Comparison of ENCODE assay signal across 8 cellular contexts in the genomic region with DNA sequence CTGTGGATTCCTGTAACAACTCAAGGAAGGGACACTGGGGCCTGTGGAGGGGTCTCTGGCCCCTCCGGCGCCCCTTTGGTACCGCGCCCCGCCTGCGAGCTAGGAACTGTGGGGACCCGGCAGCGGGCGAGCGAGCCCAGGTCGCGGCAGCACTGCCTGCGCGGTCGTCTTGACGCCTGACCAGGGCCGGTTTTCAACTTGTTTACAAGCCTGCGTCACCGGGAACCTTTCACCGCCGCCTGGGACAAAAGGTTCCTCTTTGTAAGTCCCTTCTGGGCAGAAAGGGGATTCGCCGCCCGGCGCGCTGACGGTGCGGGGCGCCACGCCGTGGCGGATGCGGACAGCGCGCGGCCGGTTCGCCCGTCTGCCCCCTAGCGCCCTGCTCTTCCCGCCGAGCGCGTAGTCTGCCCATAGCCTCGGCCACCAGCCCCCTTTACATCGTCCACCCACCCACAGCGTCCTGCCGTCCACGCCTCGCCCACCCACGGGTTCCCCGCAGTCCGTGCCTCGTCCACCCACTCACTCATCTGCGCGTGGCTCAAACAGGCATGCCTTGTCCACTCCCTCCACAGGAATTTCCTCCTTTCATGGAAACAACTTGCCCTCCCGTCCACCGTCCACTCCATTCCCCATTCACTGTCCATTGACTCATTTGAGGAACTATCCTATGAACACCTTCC. TPM values are rescaled to one million over a fixed set of nuclear protein-coding genes. Genes with fewer than 3 reads are reported as not detected.
DNase-seq lines count a peak whose midpoint lies in the region; ATAC-seq and TF ChIP-seq lines count a peak whose summit lies in the region.

No MANE protein-coding gene starts in this region.

- H3K9me3 Mint-ChIP-seq in activated CD4-positive, alpha-beta T cell treated with anti-CD3 and anti-CD28 coated beads for 36 hours (ENCODE audit: low read depth): no peaks in the 10 kb centered on the region
- H3K9me3 Mint-ChIP-seq in activated naive CD4-positive, alpha-beta T cell treated with anti-CD3 and anti-CD28 coated beads, Interleukin-2, amount 10 ng/mL, durations not matched to agents 7 days and 5 days: no peaks in the 10 kb centered on the region
- no peaks in the 10 kb centered on the region for H3K9me3 Mint-ChIP-seq in neural crest cell

- TF ChIP-seq CTCF in neural crest cell (conservative IDR thresholded peaks at IDR 0.05) (peak; percentile 91), tibial artery (IDR thresholded peaks at IDR 0.05) (peak; percentile 98 to 99)

- no peaks in the 10 kb centered on the region for H3K9me3 ChIP-seq in tibial artery

- H3K4me3 Mint-ChIP-seq in activated CD4-positive, alpha-beta T cell treated with anti-CD3 and anti-CD28 coated beads for 36 hours: no peak overlapping the region
- H3K4me3 Mint-ChIP-seq in activated naive CD4-positive, alpha-beta T cell treated with anti-CD3 and anti-CD28 coated beads, Interleukin-2, amount 10 ng/mL, durations not matched to agents 7 days and 5 days: no peak overlapping the region
- H3K4me3 Mint-ChIP-seq in neural crest cell: peak overlapping the region; percentile 31

- peak; percentile 71 for DNase-seq in activated CD4-positive, alpha-beta T cell treated with anti-CD3 and anti-CD28 coated beads for 36 hours
- no peak for DNase-seq in activated CD4-positive, alpha-beta T cell treated with anti-CD3 and anti-CD28 coated beads for 1 hour
- DNase-seq in NOMO-1 (lab: John Stamatoyannopoulos, UW; ENCODE audit: unreplicated experiment in 2 of 2) (peak; percentile 90), germinal center (ENCODE audit: low spot score) (peak; percentile 73), neural crest cell (ENCODE audit: low read depth, low spot score) (peak; percentile 77), tibial artery (peak; percentile 96 to 98)
- DNase-seq in activated naive CD4-positive, alpha-beta T cell treated with anti-CD3 and anti-CD28 coated beads, Interleukin-2, amount 10 ng/mL, durations not matched to agents 7 days and 5 days: peak; percentile 50

- peaks cover 52% of the 10 kb centered on the region for H3K27me3 Mint-ChIP-seq in activated CD4-positive, alpha-beta T cell treated with anti-CD3 and anti-CD28 coated beads for 36 hours
- H3K27me3 Mint-ChIP-seq in activated naive CD4-positive, alpha-beta T cell treated with anti-CD3 and anti-CD28 coated beads, Interleukin-2, amount 10 ng/mL, durations not matched to agents 7 days and 5 days: peaks cover 67% of the 10 kb centered on the region
- peaks cover 17% of the 10 kb centered on the region for H3K27me3 Mint-ChIP-seq in neural crest cell (ENCODE audit: low read depth)

- CTCF ChIA-PET in activated CD4-positive, alpha-beta T cell treated with anti-CD3 and anti-CD28 coated beads for 36 hours (lab: Charles Lee): interaction anchor here (0.5 to 2.5 kb wide), 5 partner anchors 10 to 255 kb away, joined by 3 to 19 read pairs (median 3); no protein-coding TSS in a partner anchor
- CTCF ChIA-PET in activated naive CD4-positive, alpha-beta T cell treated with anti-CD3 and anti-CD28 coated beads, Interleukin-2, amount 10 ng/mL, durations not matched to agents 7 days and 5 days (lab: Charles Lee): interaction anchor here (0.9 to 2.5 kb wide), 6 partner anchors 9 to 255 kb away, joined by 3 to 9 read pairs (median 4); partner anchors contain the start of gene ZXDC

- POLR2A ChIA-PET in activated CD4-positive, alpha-beta T cell treated with anti-CD3 and anti-CD28 coated beads for 36 hours (lab: Charles Lee): no interaction called here

- peak overlapping the region; percentile 82 to 89 for H3K27ac ChIP-seq in tibial artery

- peaks cover 5% of the 10 kb centered on the region for H3K4me1 Mint-ChIP-seq in activated CD4-positive, alpha-beta T cell treated with anti-CD3 and anti-CD28 coated beads for 36 hours
- peaks cover 7% of the 10 kb centered on the region for H3K4me1 Mint-ChIP-seq in activated naive CD4-positive, alpha-beta T cell treated with anti-CD3 and anti-CD28 coated beads, Interleukin-2, amount 10 ng/mL, durations not matched to agents 7 days and 5 days
- peaks cover 6% of the 10 kb centered on the region for H3K4me1 Mint-ChIP-seq in neural crest cell

- no peak overlapping the region for H3K27ac Mint-ChIP-seq in activated CD4-positive, alpha-beta T cell treated with anti-CD3 and anti-CD28 coated beads for 36 hours
- no peak overlapping the region for H3K27ac Mint-ChIP-seq in activated naive CD4-positive, alpha-beta T cell treated with anti-CD3 and anti-CD28 coated beads, Interleukin-2, amount 10 ng/mL, durations not matched to agents 7 days and 5 days
- peak overlapping the region; percentile 12 for H3K27ac Mint-ChIP-seq in neural crest cell (ENCODE audit: unreplicated experiment)

- peak overlapping the region; percentile 32 to 44 for H3K4me3 ChIP-seq in tibial artery

- H3K27me3 ChIP-seq in tibial artery: no peaks in the 10 kb centered on the region

- peak; percentile 84 for ATAC-seq in activated CD4-positive, alpha-beta T cell treated with anti-CD3 and anti-CD28 coated beads for 36 hours
- ATAC-seq in HG03342 (IDR thresholded peaks at IDR 0.05; ENCODE audit: unreplicated experiment): peak; percentile 72

- no peaks in the 10 kb centered on the region for H3K36me3 ChIP-seq in tibial artery

- peaks cover 0 to 13% (median 9%) of the 10 kb centered on the region in 4 donors for H3K4me1 ChIP-seq in tibial artery

- H3K36me3 Mint-ChIP-seq in activated CD4-positive, alpha-beta T cell treated with anti-CD3 and anti-CD28 coated beads for 36 hours (ENCODE audit: low read depth): no peaks in the 10 kb centered on the region
- no peaks in the 10 kb centered on the region for H3K36me3 Mint-ChIP-seq in activated naive CD4-positive, alpha-beta T cell treated with anti-CD3 and anti-CD28 coated beads, Interleukin-2, amount 10 ng/mL, durations not matched to agents 7 days and 5 days
- H3K36me3 Mint-ChIP-seq in neural crest cell (ENCODE audit: low read depth): no peaks in the 10 kb centered on the region

- intact Hi-C loops in activated CD4-positive, alpha-beta T cell treated with anti-CD3 and anti-CD28 coated beads for 36 hours (cut with DNase I, micrococcal nuclease): loop anchor here (1.0 to 5.0 kb wide), 5 partner anchors 130 to 467 kb away; no protein-coding TSS in a partner anchor
- intact Hi-C loops in tibial artery (cut with DNase I; ENCODE audit: low total_unique reads): loop anchor here (2.0 to 5.0 kb wide), 2 partner anchors 32 to 142 kb away; partner anchors contain the start of gene KLF15

RNA-seq across cellular contexts. Expression of gene CFAP100, which starts 5.5 kb away (rescaled TPM):
- total RNA-seq in activated CD4-positive, alpha-beta T cell treated with anti-CD3 and anti-CD28 coated beads for 36 hours: not detected
- 1.1 and 1.7 TPM in 2 replicates for total RNA-seq in neural crest cell

RNA-seq across cellular contexts. Expression of gene KLF15, which starts 32.0 kb away (rescaled TPM):
- under 1 TPM; 0.32 to 0.53 TPM for total RNA-seq in activated CD4-positive, alpha-beta T cell treated with anti-CD3 and anti-CD28 coated beads for 36 hours
- 18.0 and 19.3 TPM in 2 replicates for total RNA-seq in neural crest cell

Comparison
In these comparisons a context has a peak if more than half of its experiments do, and no peak if none do; other contexts are left out.
1. RNA of gene KLF15, which starts 32.0 kb away (total RNA-seq): 18.0 to 19.3 TPM in neural crest cell; 0.32 to 0.53 TPM in activated CD4-positive, alpha-beta T cell treated with anti-CD3 and anti-CD28 coated beads for 36 hours; every median in the first group is over 10 times any median in the second.